24 cellular contexts compared by ENCODE assay signal in the genomic region with DNA sequence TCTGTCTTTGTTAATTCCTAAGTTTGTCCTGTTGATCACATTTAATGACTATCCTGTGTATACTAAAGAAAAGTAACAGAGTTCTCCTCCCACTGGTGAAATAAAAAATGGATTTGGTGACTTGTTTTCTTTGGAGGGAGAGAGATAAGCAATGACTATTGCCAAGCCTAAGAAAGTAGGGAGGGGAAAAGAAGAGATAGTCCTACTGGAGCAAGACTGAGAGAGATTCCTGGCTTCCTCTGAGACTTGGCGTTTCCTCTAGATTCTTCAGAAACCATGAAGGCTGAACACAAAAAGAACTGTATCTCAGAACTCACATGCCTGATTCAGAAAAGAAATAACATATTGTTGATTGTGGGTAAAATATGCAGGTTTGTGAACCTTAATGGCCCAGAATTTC.
DNase-seq lines count a peak whose midpoint lies in the region; ATAC-seq and TF ChIP-seq lines count a peak whose summit lies in the region.
"Had no signal": no experiment of that assay in that cellular context is flagged by ENCODE, and none has a peak within 500 bp of the region (broad histone marks: within the 10 kb centered on the region; RNA-seq: fewer than 3 reads in every experiment).

No MANE protein-coding gene starts in this region.

- no peaks in the 10 kb centered on the region for H3K27me3 Mint-ChIP-seq in activated T-helper 1 cell treated with anti-CD3 and anti-CD28 coated beads, Interleukin-12 subunit alpha, Interleukin-12 subunit beta, Interleukin-2, Interleukin-4 antibody, amounts not matched to agents 30 ng/mL and 10 ng/mL and 1 ng/mL, durations not matched to agents 14 hours and 24 hours and 36 hours (ENCODE audit: insufficient read depth)
- H3K27me3 Mint-ChIP-seq: activated naive CD8-positive, alpha-beta T cell; CD8-positive, alpha-beta memory T cell; stimulated activated memory B cell treated with anti-CD40 and anti-IgM and Interleukin-4, amounts not matched to agents 10 μg/mL and 1 μg/mL and 100 μg/mL, for 72 hours had no signal

- no peaks in the 10 kb centered on the region for H3K27me3 ChIP-seq in gastroesophageal sphincter
- H3K27me3 ChIP-seq in lower lobe of right lung (ENCODE audit: low read depth): no peaks in the 10 kb centered on the region
- H3K27me3 ChIP-seq in uterus: no peaks in the 10 kb centered on the region
- H3K27me3 ChIP-seq: BE2C, vagina had no signal

- H3K4me1 ChIP-seq in gastroesophageal sphincter: no peaks in the 10 kb centered on the region
- peaks cover 5% of the 10 kb centered on the region for H3K4me1 ChIP-seq in lower lobe of right lung
- H3K4me1 ChIP-seq in uterus: peaks cover 0 to 6% of the 10 kb centered on the region in 2 donors
- H3K4me1 ChIP-seq: BE2C, vagina had no signal

- 43 to 50% methylated on average over 1 of the region's 1 CpG for WGBS in gastroesophageal sphincter (ENCODE audit: low coverage in 1 of 2), 2 donors

- ATAC-seq in gastroesophageal sphincter (peak; percentile 71), lower lobe of right lung (no peak)
- ATAC-seq: HCT116; stimulated activated memory B cell treated with anti-CD40 and anti-IgM and Interleukin-4, amounts not matched to agents 10 μg/mL and 1 μg/mL and 100 μg/mL, for 72 hours had no signal

- H3K36me3 Mint-ChIP-seq in activated T-helper 1 cell treated with anti-CD3 and anti-CD28 coated beads, Interleukin-12 subunit alpha, Interleukin-12 subunit beta, Interleukin-2, Interleukin-4 antibody, amounts not matched to agents 30 ng/mL and 10 ng/mL and 1 ng/mL, durations not matched to agents 14 hours and 24 hours and 36 hours (ENCODE audit: low read depth): no peaks in the 10 kb centered on the region
- H3K36me3 Mint-ChIP-seq: activated naive CD8-positive, alpha-beta T cell; IgD-negative memory B cell; stimulated activated memory B cell treated with anti-CD40 and anti-IgM and Interleukin-4, amounts not matched to agents 10 μg/mL and 1 μg/mL and 100 μg/mL, for 72 hours had no signal

- TF ChIP-seq CTCF in choroid plexus epithelial cell (conservative IDR thresholded peaks at IDR 0.05; ENCODE audit: low read depth, low read length): no peak
- TF ChIP-seq CTCF in gastroesophageal sphincter (IDR thresholded peaks at IDR 0.05): no peak
- no peak for TF ChIP-seq CTCF in lower lobe of right lung (IDR thresholded peaks at IDR 0.05)
- peak in 1 of 4 experiments; percentile 10 for TF ChIP-seq CTCF in uterus (IDR thresholded peaks at IDR 0.05)

- DNase-seq in choroid plexus epithelial cell (ENCODE audit: low read depth) (peak; percentile 35), lower lobe of right lung (no peak), uterus (peak in 1 of 2 donors; percentile 69), HT-29 (ENCODE audit: low spot score) (no peak), nucleus accumbens (lab: John Stamatoyannopoulos, UW) (no peak)
- no peak for DNase-seq in activated T-helper 1 cell treated with anti-CD3 and anti-CD28 coated beads, Interleukin-12 subunit alpha, Interleukin-12 subunit beta, Interleukin-2, Interleukin-4 antibody, amounts not matched to agents 30 ng/mL and 10 ng/mL and 1 ng/mL, durations not matched to agents 14 hours and 24 hours and 36 hours (ENCODE audit: low spot score)
- DNase-seq: activated CD4-positive, alpha-beta T cell treated with anti-CD3 and anti-CD28 coated beads for 48 hours; BE2C; caudate nucleus; CD8-positive, alpha-beta memory T cell; DMS 273 treated with DMSO at 0.1 percent for 48 hours; NCI-H2107; NCI-H446; NCI-H748 treated with DMSO at 0.1 percent for 48 hours; stimulated activated CD4-positive, alpha-beta T cell treated with anti-CD3 and anti-CD28 coated beads, Interleukin-15, amount 100 ng/mL, for 24 hours; stimulated activated CD4-positive, alpha-beta T cell treated with anti-CD3 and anti-CD28 coated beads, Interleukin-4, amount 100 ng/mL, for 4 hours had no signal

- TF ChIP-seq EP300 in gastroesophageal sphincter (IDR thresholded peaks at IDR 0.05): no peak

- no peaks in the 10 kb centered on the region for H3K4me1 Mint-ChIP-seq in activated T-helper 1 cell treated with anti-CD3 and anti-CD28 coated beads, Interleukin-12 subunit alpha, Interleukin-12 subunit beta, Interleukin-2, Interleukin-4 antibody, amounts not matched to agents 30 ng/mL and 10 ng/mL and 1 ng/mL, durations not matched to agents 14 hours and 24 hours and 36 hours (ENCODE audit: low read depth)
- H3K4me1 Mint-ChIP-seq: CD8-positive, alpha-beta memory T cell had no signal

- no peak overlapping the region for H3K4me3 Mint-ChIP-seq in activated T-helper 1 cell treated with anti-CD3 and anti-CD28 coated beads, Interleukin-12 subunit alpha, Interleukin-12 subunit beta, Interleukin-2, Interleukin-4 antibody, amounts not matched to agents 30 ng/mL and 10 ng/mL and 1 ng/mL, durations not matched to agents 14 hours and 24 hours and 36 hours
- H3K4me3 Mint-ChIP-seq: activated naive CD8-positive, alpha-beta T cell; CD8-positive, alpha-beta memory T cell; dendritic cell treated with granulocyte-macrophage colony-stimulating factor and Interleukin-4, amounts not matched to agents 40 ng/mL and 50 ng/mL, for 4 days; IgD-negative memory B cell; mesothelial cell of epicardium; stimulated activated memory B cell treated with anti-CD40 and anti-IgM and Interleukin-4, amounts not matched to agents 10 μg/mL and 1 μg/mL and 100 μg/mL, for 72 hours had no signal

- H3K4me3 ChIP-seq in choroid plexus epithelial cell (ENCODE audit: low read depth, low read length): no peak overlapping the region
- no peak overlapping the region for H3K4me3 ChIP-seq in gastroesophageal sphincter
- no peak overlapping the region for H3K4me3 ChIP-seq in lower lobe of right lung
- H3K4me3 ChIP-seq in uterus: no peak overlapping the region
- H3K4me3 ChIP-seq: vagina had no signal

- H3K36me3 ChIP-seq in gastroesophageal sphincter: no peaks in the 10 kb centered on the region
- no peaks in the 10 kb centered on the region for H3K36me3 ChIP-seq in lower lobe of right lung
- no peaks in the 10 kb centered on the region for H3K36me3 ChIP-seq in uterus
- H3K36me3 ChIP-seq: BE2C, vagina had no signal

- no peaks in the 10 kb centered on the region for H3K9me3 ChIP-seq in gastroesophageal sphincter
- no peaks in the 10 kb centered on the region for H3K9me3 ChIP-seq in lower lobe of right lung
- H3K9me3 ChIP-seq in uterus: no peaks in the 10 kb centered on the region
- H3K9me3 ChIP-seq: BE2C, vagina had no signal

- no peaks in the 10 kb centered on the region for H3K9me3 Mint-ChIP-seq in activated T-helper 1 cell treated with anti-CD3 and anti-CD28 coated beads, Interleukin-12 subunit alpha, Interleukin-12 subunit beta, Interleukin-2, Interleukin-4 antibody, amounts not matched to agents 30 ng/mL and 10 ng/mL and 1 ng/mL, durations not matched to agents 14 hours and 24 hours and 36 hours
- H3K9me3 Mint-ChIP-seq: dendritic cell treated with granulocyte-macrophage colony-stimulating factor and Interleukin-4, amounts not matched to agents 40 ng/mL and 50 ng/mL, for 4 days; IgD-negative memory B cell; stimulated activated memory B cell treated with anti-CD40 and anti-IgM and Interleukin-4, amounts not matched to agents 10 μg/mL and 1 μg/mL and 100 μg/mL, for 72 hours had no signal

- intact Hi-C loops in lower lobe of right lung (cut with DNase I): no loop called here
- intact Hi-C loops in uterus (cut with DNase I; ENCODE audit: low total_unique reads): no loop called here
- intact Hi-C loops in activated T-helper 1 cell treated with anti-CD3 and anti-CD28 coated beads, Interleukin-12 subunit alpha, Interleukin-12 subunit beta, Interleukin-2, Interleukin-4 antibody, amounts not matched to agents 30 ng/mL and 10 ng/mL and 1 ng/mL, durations not matched to agents 14 hours and 24 hours and 36 hours (cut with micrococcal nuclease): no loop called here

- TF ChIP-seq POLR2A in gastroesophageal sphincter (IDR thresholded peaks at IDR 0.05): no peak
- TF ChIP-seq POLR2A in uterus (IDR thresholded peaks at IDR 0.05): no peak

- H3K27ac ChIP-seq in gastroesophageal sphincter: peak overlapping the region in 2 of 4 donors; percentile 32 to 51
- H3K27ac ChIP-seq in lower lobe of right lung: peak overlapping the region; percentile 26
- peak overlapping the region; percentile 80 to 83 for H3K27ac ChIP-seq in uterus
- H3K27ac ChIP-seq: vagina had no signal

- no peak overlapping the region for H3K27ac Mint-ChIP-seq in activated T-helper 1 cell treated with anti-CD3 and anti-CD28 coated beads, Interleukin-12 subunit alpha, Interleukin-12 subunit beta, Interleukin-2, Interleukin-4 antibody, amounts not matched to agents 30 ng/mL and 10 ng/mL and 1 ng/mL, durations not matched to agents 14 hours and 24 hours and 36 hours
- H3K27ac Mint-ChIP-seq: activated naive CD8-positive, alpha-beta T cell; CD8-positive, alpha-beta memory T cell; dendritic cell treated with granulocyte-macrophage colony-stimulating factor and Interleukin-4, amounts not matched to agents 40 ng/mL and 50 ng/mL, for 4 days; IgD-negative memory B cell; mesothelial cell of epicardium; stimulated activated memory B cell treated with anti-CD40 and anti-IgM and Interleukin-4, amounts not matched to agents 10 μg/mL and 1 μg/mL and 100 μg/mL, for 72 hours had no signal
